In the genomic region with DNA sequence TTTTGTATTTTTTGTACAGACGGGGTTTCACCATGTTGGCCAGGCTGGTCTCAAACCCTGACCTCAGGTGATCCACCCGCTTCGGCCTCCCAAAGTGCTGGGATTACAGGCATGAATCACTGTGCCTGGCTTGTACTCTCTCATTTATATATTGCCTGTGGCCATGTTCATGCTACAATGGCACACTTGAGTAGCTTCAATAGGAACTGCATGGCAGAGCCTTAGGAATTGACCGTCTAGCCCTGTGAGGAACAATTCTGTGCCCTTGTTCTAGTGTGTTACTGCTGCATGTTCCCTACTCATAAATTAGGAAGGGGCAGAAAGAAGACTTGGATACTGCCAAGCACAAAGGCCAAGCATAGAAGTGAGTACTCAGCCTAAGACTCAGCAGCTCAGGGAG, we compare ENCODE assay signal across 20 cellular contexts.
A peak's percentile ranks its signal among the peaks of the same experiment; 100 is the strongest.
DNase-seq lines count a peak whose midpoint lies in the region; ATAC-seq and TF ChIP-seq lines count a peak whose summit lies in the region.
"Had no signal": no experiment of that assay in that cellular context is flagged by ENCODE, and none has a peak within 500 bp of the region (broad histone marks: within the 10 kb centered on the region; RNA-seq: fewer than 3 reads in every experiment).

No MANE protein-coding gene starts in this region.

- TF ChIP-seq CTCF in suprapubic skin (IDR thresholded peaks at IDR 0.05) (no peak), gastrocnemius medialis (IDR thresholded peaks at IDR 0.05 in 4 of 5, conservative IDR thresholded peaks at IDR 0.05 in 1 of 5) (no peak)

- H3K4me3 ChIP-seq in suprapubic skin: no peak overlapping the region
- H3K4me3 ChIP-seq in gastrocnemius medialis: no peak overlapping the region

- in situ Hi-C loops in SK-MEL-5 (cut with HindIII; ENCODE audit: low pct_unique_long_range_greater_than_20kb, low sequenced_read_pairs): no loop called here
- in situ Hi-C loops in gastrocnemius medialis (cut with MboI; ENCODE audit: low sequenced_read_pairs in 4 of 4): no loop called here

- DNase-seq in activated naive CD8-positive, alpha-beta T cell treated with anti-CD3 and anti-CD28 coated beads for 36 hours: no peak
- no peak for DNase-seq in activated naive CD8-positive, alpha-beta T cell treated with anti-CD3 and anti-CD28 coated beads, Interleukin-2, amount 50 U/mL, for 24 hours
- DNase-seq in SK-MEL-5 (ENCODE audit: low read depth, low spot score): peak; percentile 96
- DNase-seq in kidney tubule cell (ENCODE audit: low spot score): peak; percentile 40
- DNase-seq in suprapubic skin (ENCODE audit: low spot score in 2 of 2): no peak
- no peak for DNase-seq in activated CD8-positive, alpha-beta memory T cell treated with anti-CD3 and anti-CD28 coated beads, Interleukin-2, amount 50 U/mL, for 48 hours
- no peak for DNase-seq in CD1c-positive myeloid dendritic cell (ENCODE audit: extremely low spot score)
- no peak for DNase-seq in gastrocnemius medialis
- DNase-seq: 8988T; C1 segment of cervical spinal cord; Calu3; CD4-positive, alpha-beta T cell; DMS79 treated with DMSO at 0.1 percent for 48 hours; GF-D8; GOT3; H7; HFFc6 had no signal

- no peaks in the 10 kb centered on the region for H3K36me3 Mint-ChIP-seq in activated naive CD8-positive, alpha-beta T cell treated with anti-CD3 and anti-CD28 coated beads for 36 hours
- H3K36me3 Mint-ChIP-seq in activated naive CD8-positive, alpha-beta T cell treated with anti-CD3 and anti-CD28 coated beads, Interleukin-2, amount 50 U/mL, for 24 hours (ENCODE audit: low read depth): no peaks in the 10 kb centered on the region
- H3K36me3 Mint-ChIP-seq: IgD-negative memory B cell had no signal

- WGBS in suprapubic skin: 61% methylated on average over 4 of the region's 4 CpGs

- no peaks in the 10 kb centered on the region for H3K9me3 ChIP-seq in suprapubic skin
- no peaks in the 10 kb centered on the region for H3K9me3 ChIP-seq in gastrocnemius medialis

- no peaks in the 10 kb centered on the region for H3K36me3 ChIP-seq in suprapubic skin
- no peaks in the 10 kb centered on the region for H3K36me3 ChIP-seq in gastrocnemius medialis

- peaks cover 26% of the 10 kb centered on the region for H3K4me1 Mint-ChIP-seq in activated naive CD8-positive, alpha-beta T cell treated with anti-CD3 and anti-CD28 coated beads for 36 hours
- H3K4me1 Mint-ChIP-seq in activated naive CD8-positive, alpha-beta T cell treated with anti-CD3 and anti-CD28 coated beads, Interleukin-2, amount 50 U/mL, for 24 hours: peaks cover 23% of the 10 kb centered on the region

- ATAC-seq in activated naive CD8-positive, alpha-beta T cell treated with anti-CD3 and anti-CD28 coated beads, Interleukin-2, amount 50 U/mL, for 24 hours: no peak
- ATAC-seq in gastrocnemius medialis: no peak
- ATAC-seq: HCT116, HepG2 had no signal

- TF ChIP-seq EP300 in suprapubic skin (IDR thresholded peaks at IDR 0.05): no peak

- H3K27ac ChIP-seq in suprapubic skin (peak overlapping the region; percentile 25), gastrocnemius medialis (peak overlapping the region in 1 of 4 donors; percentile 12)

- no peaks in the 10 kb centered on the region for H3K9me3 Mint-ChIP-seq in activated naive CD8-positive, alpha-beta T cell treated with anti-CD3 and anti-CD28 coated beads for 36 hours
- no peaks in the 10 kb centered on the region for H3K9me3 Mint-ChIP-seq in activated naive CD8-positive, alpha-beta T cell treated with anti-CD3 and anti-CD28 coated beads, Interleukin-2, amount 50 U/mL, for 24 hours
- H3K9me3 Mint-ChIP-seq: CD4-positive, alpha-beta T cell; HFFc6 had no signal

- H3K27ac Mint-ChIP-seq in activated naive CD8-positive, alpha-beta T cell treated with anti-CD3 and anti-CD28 coated beads for 36 hours: no peak overlapping the region
- H3K27ac Mint-ChIP-seq in activated naive CD8-positive, alpha-beta T cell treated with anti-CD3 and anti-CD28 coated beads, Interleukin-2, amount 50 U/mL, for 24 hours: no peak overlapping the region
- H3K27ac Mint-ChIP-seq: CD4-positive, alpha-beta T cell; HFFc6; IgD-negative memory B cell had no signal

- peaks cover 6% of the 10 kb centered on the region for H3K27me3 ChIP-seq in suprapubic skin
- no peaks in the 10 kb centered on the region for H3K27me3 ChIP-seq in gastrocnemius medialis

- TF ChIP-seq POLR2A in suprapubic skin (IDR thresholded peaks at IDR 0.05) (no peak), gastrocnemius medialis (IDR thresholded peaks at IDR 0.05) (no peak)

- peak overlapping the region; percentile 30 for H3K4me3 Mint-ChIP-seq in activated naive CD8-positive, alpha-beta T cell treated with anti-CD3 and anti-CD28 coated beads for 36 hours
- H3K4me3 Mint-ChIP-seq in activated naive CD8-positive, alpha-beta T cell treated with anti-CD3 and anti-CD28 coated beads, Interleukin-2, amount 50 U/mL, for 24 hours: no peak overlapping the region
- H3K4me3 Mint-ChIP-seq: CD4-positive, alpha-beta T cell; HFFc6 had no signal

- H3K4me1 ChIP-seq in suprapubic skin (peaks cover 22% of the 10 kb centered on the region), gastrocnemius medialis (peaks cover 23 to 30% of the 10 kb centered on the region in 2 donors)

- peaks cover 96% of the 10 kb centered on the region for H3K27me3 Mint-ChIP-seq in activated naive CD8-positive, alpha-beta T cell treated with anti-CD3 and anti-CD28 coated beads for 36 hours
- H3K27me3 Mint-ChIP-seq in activated naive CD8-positive, alpha-beta T cell treated with anti-CD3 and anti-CD28 coated beads, Interleukin-2, amount 50 U/mL, for 24 hours: peaks cover 88% of the 10 kb centered on the region

- intact Hi-C loops in gastrocnemius medialis (cut with DNase I; ENCODE audit: low total_unique reads): no loop called here

Comparison
In these comparisons a context has a peak if more than half of its experiments do, and no peak if none do; other contexts are left out.
1. DNase-seq: peak in SK-MEL-5 (single experiment) and kidney tubule cell (single experiment); none in activated naive CD8-positive, alpha-beta T cell treated with anti-CD3 and anti-CD28 coated beads for 36 hours (single experiment), activated naive CD8-positive, alpha-beta T cell treated with anti-CD3 and anti-CD28 coated beads, Interleukin-2, amount 50 U/mL, for 24 hours (single experiment), suprapubic skin (0 of 2), activated CD8-positive, alpha-beta memory T cell treated with anti-CD3 and anti-CD28 coated beads, Interleukin-2, amount 50 U/mL, for 48 hours (single experiment), CD1c-positive myeloid dendritic cell (single experiment) and gastrocnemius medialis (0 of 2).